30 cellular contexts compared by ENCODE assay signal in the genomic region with DNA sequence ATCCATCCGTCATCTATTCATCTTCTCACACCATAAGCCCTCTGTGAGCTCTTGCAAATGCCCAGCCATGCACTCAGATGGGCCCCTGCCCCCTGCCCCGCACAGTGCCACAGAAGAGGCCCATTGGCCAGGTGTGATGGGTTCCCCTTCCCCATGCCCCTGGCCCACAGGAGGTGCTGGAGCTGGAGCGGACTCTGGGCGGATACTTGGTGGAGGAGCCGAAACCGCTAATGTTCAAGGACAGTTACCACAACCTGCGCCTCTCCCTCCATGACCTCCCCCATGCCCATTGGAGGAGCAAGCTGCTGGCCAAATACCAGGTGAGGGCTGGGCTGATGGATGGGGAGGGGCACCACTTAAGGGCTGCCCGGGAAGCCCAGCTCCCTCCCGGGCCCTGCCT.
"Had no signal": no experiment of that assay in that cellular context is flagged by ENCODE, and none has a peak within 500 bp of the region (broad histone marks: within the 10 kb centered on the region; RNA-seq: fewer than 3 reads in every experiment).

No MANE protein-coding gene starts in this region.

- H3K27ac ChIP-seq: brain microvascular endothelial cell, epithelial cell of prostate, gastroesophageal sphincter, WERI-Rb-1 had no signal

- ATAC-seq: activated CD4-positive, CD25-positive, alpha-beta regulatory T cell treated with anti-CD3 and anti-CD28 coated beads, Interleukin-2, amount 50 U/mL, for 24 hours; activated CD8-positive, alpha-beta T cell treated with anti-CD3 and anti-CD28 coated beads for 36 hours; activated T-cell treated with anti-CD3 and anti-CD28 coated beads, Interleukin-2, amount 50 U/mL, for 4 hours; activated T-helper 17 cell treated with anti-CD3 and anti-CD28 coated beads, Interleukin-2, amount 50 U/mL, for 72 hours; effector memory CD8-positive, alpha-beta T cell; gastroesophageal sphincter; T-helper 17 cell had no signal

- H3K36me3 ChIP-seq: brain microvascular endothelial cell had no signal

- H3K9me3 ChIP-seq: esophagus squamous epithelium, gastroesophageal sphincter had no signal

- H3K27me3 ChIP-seq: brain microvascular endothelial cell, esophagus squamous epithelium, gastroesophageal sphincter had no signal

- H3K4me1 ChIP-seq: gastroesophageal sphincter had no signal

- H3K4me3 ChIP-seq: esophagus squamous epithelium, gastroesophageal sphincter had no signal

- DNase-seq: activated B cell treated with CpG ODN at 0.5 μM for 24 hours; activated CD4-positive, alpha-beta T cell treated with anti-CD3 and anti-CD28 coated beads for 48 hours; activated CD4-positive, alpha-beta T cell treated with anti-CD3 and anti-CD28 coated beads, Interleukin-2, amount 50 U/mL, for 1 hour; activated CD4-positive, alpha-beta T cell treated with anti-CD3 and anti-CD28 coated beads, Interleukin-2, amount 50 U/mL, for 48 hours; activated CD8-positive, alpha-beta memory T cell treated with anti-CD3 and anti-CD28 coated beads for 24 hours; activated CD8-positive, alpha-beta T cell treated with anti-CD3 and anti-CD28 coated beads for 36 hours; activated effector memory CD4-positive, alpha-beta T cell treated with Interleukin-2 at 50 U/mL for 16 hours; activated gamma-delta T cell treated with Interleukin-2 at 50 U/mL for 16 hours; activated naive CD4-positive, alpha-beta T cell treated with anti-CD3 and anti-CD28 coated beads, Interleukin-2, amount 50 U/mL, for 16 hours; activated naive CD4-positive, alpha-beta T cell treated with Interleukin-2 at 50 U/mL for 16 hours; activated T-cell treated with anti-CD3 and anti-CD28 coated beads, Interleukin-2, amount 50 U/mL, for 4 hours; amniotic stem cell; anterior cingulate cortex; brain microvascular endothelial cell; caudate nucleus; cortex of kidney; dermis blood vessel endothelial cell; effector CD4-positive, alpha-beta T cell; effector memory CD8-positive, alpha-beta T cell; esophagus squamous epithelium; foreskin melanocyte; head of caudate nucleus; T-helper 1 cell; T-helper 17 cell; T1000; WERI-Rb-1 had no signal
